Comparison of ENCODE assay signal across 12 cellular contexts in genomic region chr5:56588125-56588516, GRCh38.
DNase-seq lines count a peak whose midpoint lies in the region; ATAC-seq and TF ChIP-seq lines count a peak whose summit lies in the region.
"Had no signal": no experiment of that assay in that cellular context is flagged by ENCODE, and none has a peak within 500 bp of the region (broad histone marks: within the 10 kb centered on the region; RNA-seq: fewer than 3 reads in every experiment).

No MANE protein-coding gene starts in this region.

- peaks cover 39% of the 10 kb centered on the region for H3K4me1 Mint-ChIP-seq in T-helper 2 cell treated with Interferon-gamma antibody and Interleukin-4, amounts not matched to agents 5 μg/mL and 100 μg/mL, for 36 hours (ENCODE audit: low read depth)
- H3K4me1 Mint-ChIP-seq in CD4-positive, alpha-beta memory T cell, result peaks cover 50 to 78% (median 64%) of the 10 kb centered on the region in 4 donors
- H3K4me1 Mint-ChIP-seq in activated CD8-positive, alpha-beta T cell treated with anti-CD3 and anti-CD28 coated beads, Interleukin-2, amount 10 ng/mL, durations not matched to agents 7 days and 5 days (ENCODE audit: low read depth), result peaks cover 38% of the 10 kb centered on the region
- H3K4me1 Mint-ChIP-seq in neural progenitor cell, result peaks cover 22% of the 10 kb centered on the region
- H3K4me1 Mint-ChIP-seq in type B pancreatic cell (ENCODE audit: unreplicated experiment), result peaks cover 13% of the 10 kb centered on the region

- peaks cover 52% of the 10 kb centered on the region for H3K4me1 ChIP-seq in CD4-positive, alpha-beta memory T cell (ENCODE audit: insufficient read depth, low read length)
- H3K4me1 ChIP-seq in neural progenitor cell, result peaks cover 25% of the 10 kb centered on the region

- CTCF ChIA-PET in CD4-positive, alpha-beta memory T cell (lab: Charles Lee; ENCODE audit: partially characterized antibody), result interaction anchor here (1.3 to 2.2 kb wide), 4 partner anchors 13 to 108 kb away, joined by 3 to 8 read pairs (median 4); no protein-coding TSS in a partner anchor
- CTCF ChIA-PET in activated CD8-positive, alpha-beta T cell treated with anti-CD3 and anti-CD28 coated beads, Interleukin-2, amount 10 ng/mL, durations not matched to agents 7 days and 5 days (lab: Charles Lee), result interaction anchor here (0.7 kb wide), 1 partner anchor 82 kb away, joined by 3 read pairs; no protein-coding TSS in a partner anchor

- no peak for DNase-seq in T-helper 2 cell treated with Interferon-gamma antibody and Interleukin-4, amounts not matched to agents 5 μg/mL and 100 μg/mL, for 36 hours (ENCODE audit: low spot score)
- DNase-seq in T-helper 2 cell (no peak), neural progenitor cell (ENCODE audit: low spot score) (no peak), type B pancreatic cell (ENCODE audit: extremely low spot score, unreplicated experiment) (no peak), MG63 (no peak)
- no peak for DNase-seq in CD4-positive, alpha-beta memory T cell
- no peak for DNase-seq in activated CD8-positive, alpha-beta T cell treated with anti-CD3 and anti-CD28 coated beads, Interleukin-2, amount 10 ng/mL, durations not matched to agents 7 days and 5 days
- DNase-seq in stimulated activated CD4-positive, alpha-beta T cell treated with anti-CD3 and anti-CD28 coated beads, Interleukin-12 subunit alpha, Interleukin-12 subunit beta, amount 100 ng/mL, for 4 hours, result no peak
- DNase-seq: Caco-2, Kasumi-1, NCI-H524 had no signal

- H3K36me3 ChIP-seq in CD4-positive, alpha-beta memory T cell (ENCODE audit: insufficient read depth, low read length), result no peaks in the 10 kb centered on the region
- H3K36me3 ChIP-seq in neural progenitor cell (no peaks in the 10 kb centered on the region), MG63 (no peaks in the 10 kb centered on the region)
- H3K36me3 ChIP-seq: tibial nerve had no signal

- no peaks in the 10 kb centered on the region for H4K20me1 ChIP-seq in neural progenitor cell (ENCODE audit: low read depth)

- no peak overlapping the region for H3K4me2 ChIP-seq in neural progenitor cell

- H3F3A ChIP-seq in neural progenitor cell (ENCODE audit: low read depth), result peaks cover 15% of the 10 kb centered on the region

- intact Hi-C loops in CD4-positive, alpha-beta memory T cell (cut with micrococcal nuclease), result loop anchor here (2.0 to 10.0 kb wide), 4 partner anchors 104 to 313 kb away; partner anchors contain the start of gene MAP3K1

- POLR2A ChIA-PET in CD4-positive, alpha-beta memory T cell (lab: Charles Lee; ENCODE audit: partially characterized antibody), result interaction anchor here (0.9 to 4.9 kb wide), 21 partner anchors 8 to 259 kb away, joined by 3 to 40 read pairs (median 5); partner anchors contain the start of gene MAP3K1
- POLR2A ChIA-PET in activated CD8-positive, alpha-beta T cell treated with anti-CD3 and anti-CD28 coated beads, Interleukin-2, amount 10 ng/mL, durations not matched to agents 7 days and 5 days (lab: Charles Lee), result no interaction called here

- no peaks in the 10 kb centered on the region for H3K9me3 ChIP-seq in CD4-positive, alpha-beta memory T cell (ENCODE audit: control insufficient read depth in 1 of 2, low read length in 2 of 2)
- H3K9me3 ChIP-seq in neural progenitor cell (ENCODE audit: low read depth) (no peaks in the 10 kb centered on the region), MG63 (peaks cover 4% of the 10 kb centered on the region)
- H3K9me3 ChIP-seq: Caco-2 had no signal

- TF ChIP-seq CTCF in neural progenitor cell (IDR thresholded peaks at IDR 0.05) (no peak), type B pancreatic cell (conservative IDR thresholded peaks at IDR 0.05) (no peak)

- H3K9me3 Mint-ChIP-seq in T-helper 2 cell treated with Interferon-gamma antibody and Interleukin-4, amounts not matched to agents 5 μg/mL and 100 μg/mL, for 36 hours, result no peaks in the 10 kb centered on the region
- peaks cover 0 to 4% (median 0%) of the 10 kb centered on the region in 8 donors for H3K9me3 Mint-ChIP-seq in CD4-positive, alpha-beta memory T cell
- H3K9me3 Mint-ChIP-seq in activated CD8-positive, alpha-beta T cell treated with anti-CD3 and anti-CD28 coated beads, Interleukin-2, amount 10 ng/mL, durations not matched to agents 7 days and 5 days (ENCODE audit: insufficient read depth), result no peaks in the 10 kb centered on the region
- no peaks in the 10 kb centered on the region for H3K9me3 Mint-ChIP-seq in neural progenitor cell
- H3K9me3 Mint-ChIP-seq in type B pancreatic cell, result no peaks in the 10 kb centered on the region

- peaks cover 2% of the 10 kb centered on the region for H3K36me3 Mint-ChIP-seq in T-helper 2 cell treated with Interferon-gamma antibody and Interleukin-4, amounts not matched to agents 5 μg/mL and 100 μg/mL, for 36 hours (ENCODE audit: low read depth)
- no peaks in the 10 kb centered on the region for H3K36me3 Mint-ChIP-seq in CD4-positive, alpha-beta memory T cell
- peaks cover 2% of the 10 kb centered on the region for H3K36me3 Mint-ChIP-seq in activated CD8-positive, alpha-beta T cell treated with anti-CD3 and anti-CD28 coated beads, Interleukin-2, amount 10 ng/mL, durations not matched to agents 7 days and 5 days (ENCODE audit: low read depth)
- H3K36me3 Mint-ChIP-seq in neural progenitor cell (no peaks in the 10 kb centered on the region), type B pancreatic cell (no peaks in the 10 kb centered on the region)

- no peaks in the 10 kb centered on the region for H3K79me2 ChIP-seq in neural progenitor cell (ENCODE audit: low read depth)

- no peak for ATAC-seq in activated CD8-positive, alpha-beta T cell treated with anti-CD3 and anti-CD28 coated beads, Interleukin-2, amount 10 ng/mL, durations not matched to agents 7 days and 5 days

- H3K4me3 ChIP-seq in CD4-positive, alpha-beta memory T cell (ENCODE audit: low read length in 2 of 2), result peak overlapping the region in 1 of 2 donors; percentile 3
- H3K4me3 ChIP-seq in neural progenitor cell (no peak overlapping the region), MG63 (no peak overlapping the region)
- H3K4me3 ChIP-seq: tibial nerve had no signal

- peak overlapping the region; percentile 4 for H3K4me3 Mint-ChIP-seq in T-helper 2 cell treated with Interferon-gamma antibody and Interleukin-4, amounts not matched to agents 5 μg/mL and 100 μg/mL, for 36 hours
- H3K4me3 Mint-ChIP-seq in CD4-positive, alpha-beta memory T cell, result peak overlapping the region; percentile 45 to 79 (median 67)
- H3K4me3 Mint-ChIP-seq in activated CD8-positive, alpha-beta T cell treated with anti-CD3 and anti-CD28 coated beads, Interleukin-2, amount 10 ng/mL, durations not matched to agents 7 days and 5 days, result no peak overlapping the region
- peak overlapping the region; percentile 7 for H3K4me3 Mint-ChIP-seq in neural progenitor cell
- H3K4me3 Mint-ChIP-seq in type B pancreatic cell, result no peak overlapping the region

- H3K27me3 Mint-ChIP-seq in T-helper 2 cell treated with Interferon-gamma antibody and Interleukin-4, amounts not matched to agents 5 μg/mL and 100 μg/mL, for 36 hours (ENCODE audit: low read depth), result no peaks in the 10 kb centered on the region
- no peaks in the 10 kb centered on the region for H3K27me3 Mint-ChIP-seq in CD4-positive, alpha-beta memory T cell
- no peaks in the 10 kb centered on the region for H3K27me3 Mint-ChIP-seq in activated CD8-positive, alpha-beta T cell treated with anti-CD3 and anti-CD28 coated beads, Interleukin-2, amount 10 ng/mL, durations not matched to agents 7 days and 5 days (ENCODE audit: low read depth)
- H3K27me3 Mint-ChIP-seq in neural progenitor cell (ENCODE audit: insufficient read depth, low read depth) (peaks cover 2% of the 10 kb centered on the region), type B pancreatic cell (no peaks in the 10 kb centered on the region)

- H3K27ac ChIP-seq in CD4-positive, alpha-beta memory T cell (ENCODE audit: low read depth, low read length), result peak overlapping the region; percentile 72
- H3K27ac ChIP-seq in neural progenitor cell, result no peak overlapping the region

- H2AFZ ChIP-seq in neural progenitor cell (replicated peaks), result no peak overlapping the region

- H3K27ac Mint-ChIP-seq in T-helper 2 cell treated with Interferon-gamma antibody and Interleukin-4, amounts not matched to agents 5 μg/mL and 100 μg/mL, for 36 hours, result peak overlapping the region; percentile 53
- H3K27ac Mint-ChIP-seq in CD4-positive, alpha-beta memory T cell, result peak overlapping the region; percentile 91 to 98 (median 95)
- H3K27ac Mint-ChIP-seq in activated CD8-positive, alpha-beta T cell treated with anti-CD3 and anti-CD28 coated beads, Interleukin-2, amount 10 ng/mL, durations not matched to agents 7 days and 5 days, result peak overlapping the region; percentile 87
- no peak overlapping the region for H3K27ac Mint-ChIP-seq in neural progenitor cell
- H3K27ac Mint-ChIP-seq in type B pancreatic cell, result no peak overlapping the region

- no peak overlapping the region for H3K9ac ChIP-seq in neural progenitor cell

- no peaks in the 10 kb centered on the region for H3K27me3 ChIP-seq in CD4-positive, alpha-beta memory T cell (ENCODE audit: insufficient read depth, low read length)
- no peaks in the 10 kb centered on the region for H3K27me3 ChIP-seq in neural progenitor cell
- H3K27me3 ChIP-seq in MG63, result no peaks in the 10 kb centered on the region
- H3K27me3 ChIP-seq: tibial nerve had no signal

Comparison
In these comparisons a context has a peak if more than half of its experiments do, and no peak if none do; other contexts are left out.
1. H3K27ac Mint-ChIP-seq: peak in T-helper 2 cell treated with Interferon-gamma antibody and Interleukin-4, amounts not matched to agents 5 μg/mL and 100 μg/mL, for 36 hours (single experiment), CD4-positive, alpha-beta memory T cell (7 of 7) and activated CD8-positive, alpha-beta T cell treated with anti-CD3 and anti-CD28 coated beads, Interleukin-2, amount 10 ng/mL, durations not matched to agents 7 days and 5 days (single experiment); none in neural progenitor cell (single experiment) and type B pancreatic cell (single experiment).
2. H3K4me3 Mint-ChIP-seq: peak in T-helper 2 cell treated with Interferon-gamma antibody and Interleukin-4, amounts not matched to agents 5 μg/mL and 100 μg/mL, for 36 hours (single experiment), CD4-positive, alpha-beta memory T cell (8 of 8) and neural progenitor cell (single experiment); none in activated CD8-positive, alpha-beta T cell treated with anti-CD3 and anti-CD28 coated beads, Interleukin-2, amount 10 ng/mL, durations not matched to agents 7 days and 5 days (single experiment) and type B pancreatic cell (single experiment).